Comparison of ENCODE assay signal across 21 cellular contexts in genomic region chr16:51139568-51139967, GRCh38. TPM values are rescaled to one million over a fixed set of nuclear protein-coding genes. Genes with fewer than 3 reads are reported as not detected.
A peak's percentile ranks its signal among the peaks of the same experiment; 100 is the strongest.
DNase-seq lines count a peak whose midpoint lies in the region; ATAC-seq and TF ChIP-seq lines count a peak whose summit lies in the region.
"Had no signal": no experiment of that assay in that cellular context is flagged by ENCODE, and none has a peak within 500 bp of the region (broad histone marks: within the 10 kb centered on the region; RNA-seq: fewer than 3 reads in every experiment).

No MANE protein-coding gene starts in this region.

- H3K36me3 Mint-ChIP-seq in nephron progenitor cell (ENCODE audit: low read depth) = peaks cover 77% of the 10 kb centered on the region
- no peaks in the 10 kb centered on the region for H3K36me3 Mint-ChIP-seq in activated CD4-positive, alpha-beta T cell treated with anti-CD3 and anti-CD28 coated beads, Interleukin-2, amount 10 ng/mL, durations not matched to agents 24 days and 14 days (ENCODE audit: low read depth)

- H3K4me1 ChIP-seq in right atrium auricular region (no peaks in the 10 kb centered on the region), thyroid gland (peaks cover 11 to 48% of the 10 kb centered on the region in 2 donors)
- H3K4me1 ChIP-seq: BE2C; BLaER1 treated with 17β-estradiol and CSF1 and Interleukin-3, amounts not matched to agents 10 nM and 100 nM; Caco-2 had no signal

- H3K27ac ChIP-seq in right atrium auricular region = no peak overlapping the region
- peak overlapping the region; percentile 63 for H3K27ac ChIP-seq in WERI-Rb-1
- H3K27ac ChIP-seq in thyroid gland = peak overlapping the region in 2 of 3 donors; percentile 99
- H3K27ac ChIP-seq: 22Rv1; BLaER1 treated with 17β-estradiol and CSF1 and Interleukin-3, amounts not matched to agents 10 nM and 100 nM had no signal

- H3K36me3 ChIP-seq in right atrium auricular region = no peaks in the 10 kb centered on the region
- peaks cover 88% of the 10 kb centered on the region for H3K36me3 ChIP-seq in WERI-Rb-1
- H3K36me3 ChIP-seq in thyroid gland = peaks cover 0 to 12% of the 10 kb centered on the region in 2 donors
- H3K36me3 ChIP-seq: BE2C; BLaER1 treated with 17β-estradiol and CSF1 and Interleukin-3, amounts not matched to agents 10 nM and 100 nM had no signal

- H3K4me3 ChIP-seq in right atrium auricular region = no peak overlapping the region
- peak overlapping the region; percentile 0; the same call in 1 of the 2 replicates for H3K4me3 ChIP-seq in WERI-Rb-1 (ENCODE audit: low read depth, low read length)
- no peak overlapping the region for H3K4me3 ChIP-seq in thyroid gland (replicated peaks in 1 of 3)
- H3K4me3 ChIP-seq: BLaER1 treated with 17β-estradiol and CSF1 and Interleukin-3, amounts not matched to agents 10 nM and 100 nM; HAP-1 had no signal

- H3K27me3 Mint-ChIP-seq in nephron progenitor cell (ENCODE audit: low read depth, poor library complexity) = peaks cover 3% of the 10 kb centered on the region
- peaks cover 16% of the 10 kb centered on the region for H3K27me3 Mint-ChIP-seq in activated CD4-positive, alpha-beta T cell treated with anti-CD3 and anti-CD28 coated beads, Interleukin-2, amount 10 ng/mL, durations not matched to agents 24 days and 14 days

- H3K9me3 ChIP-seq in right atrium auricular region (no peaks in the 10 kb centered on the region), WERI-Rb-1 (ENCODE audit: severe bottlenecking) (no peaks in the 10 kb centered on the region), thyroid gland (no peaks in the 10 kb centered on the region)
- H3K9me3 ChIP-seq: BE2C, Caco-2, HAP-1 had no signal

- 90% methylated on average over 11 of the region's 11 CpGs for WGBS in thyroid gland, 2 donors

- no peak for ATAC-seq in Right ventricle myocardium inferior

- H3K27me3 ChIP-seq in right atrium auricular region (peaks cover 0 to 11% of the 10 kb centered on the region in 2 donors), WERI-Rb-1 (ENCODE audit: insufficient read depth, low read depth, severe bottlenecking) (no peaks in the 10 kb centered on the region), thyroid gland (no peaks in the 10 kb centered on the region)

- peak; percentile 35 for DNase-seq in Right ventricle myocardium inferior (ENCODE audit: missing footprints)
- no peak for DNase-seq in right atrium auricular region (ENCODE audit: low spot score)
- DNase-seq in WERI-Rb-1 = no peak
- DNase-seq in nephron progenitor cell = no peak
- DNase-seq in thyroid gland = no peak
- no peak for DNase-seq in inferior parietal cortex (ENCODE audit: extremely low spot score)
- no peak for DNase-seq in activated CD4-positive, alpha-beta T cell treated with anti-CD3 and anti-CD28 coated beads, Interleukin-2, amount 10 ng/mL, durations not matched to agents 24 days and 14 days
- DNase-seq in activated T-cell treated with anti-CD3 and anti-CD28 coated beads, Interleukin-2, amount 50 U/mL, for 48 hours = no peak
- DNase-seq: ACHN; AML-193; BE2C; Caco-2; CD4-positive, alpha-beta T cell; DMS153; DND-41; GOT3; HFFc6 had no signal

- H3K4me1 Mint-ChIP-seq in nephron progenitor cell = peaks cover 98% of the 10 kb centered on the region
- no peaks in the 10 kb centered on the region for H3K4me1 Mint-ChIP-seq in activated CD4-positive, alpha-beta T cell treated with anti-CD3 and anti-CD28 coated beads, Interleukin-2, amount 10 ng/mL, durations not matched to agents 24 days and 14 days
- H3K4me1 Mint-ChIP-seq: CD14-positive monocyte had no signal

- H3K9me3 Mint-ChIP-seq in nephron progenitor cell = no peaks in the 10 kb centered on the region
- H3K9me3 Mint-ChIP-seq in activated CD4-positive, alpha-beta T cell treated with anti-CD3 and anti-CD28 coated beads, Interleukin-2, amount 10 ng/mL, durations not matched to agents 24 days and 14 days = no peaks in the 10 kb centered on the region
- H3K9me3 Mint-ChIP-seq: HFFc6 had no signal

- peak overlapping the region; percentile 97 for H3K27ac Mint-ChIP-seq in nephron progenitor cell
- no peak overlapping the region for H3K27ac Mint-ChIP-seq in activated CD4-positive, alpha-beta T cell treated with anti-CD3 and anti-CD28 coated beads, Interleukin-2, amount 10 ng/mL, durations not matched to agents 24 days and 14 days
- H3K27ac Mint-ChIP-seq: CD4-positive, alpha-beta T cell; HFFc6 had no signal

- TF ChIP-seq POLR2A in thyroid gland (IDR thresholded peaks at IDR 0.05) = no peak

- TF ChIP-seq CTCF in right atrium auricular region (IDR thresholded peaks at IDR 0.05) (no peak), WERI-Rb-1 (IDR thresholded peaks at IDR 0.05; ENCODE audit: low read depth, low read length) (no peak), nephron progenitor cell (IDR thresholded peaks at IDR 0.05) (no peak), thyroid gland (IDR thresholded peaks at IDR 0.05) (no peak)

- peak overlapping the region; percentile 77 for H3K4me3 Mint-ChIP-seq in nephron progenitor cell
- no peak overlapping the region for H3K4me3 Mint-ChIP-seq in activated CD4-positive, alpha-beta T cell treated with anti-CD3 and anti-CD28 coated beads, Interleukin-2, amount 10 ng/mL, durations not matched to agents 24 days and 14 days
- H3K4me3 Mint-ChIP-seq: CD14-positive monocyte; CD4-positive, alpha-beta T cell; HFFc6 had no signal

- intact Hi-C loops in Right ventricle myocardium inferior (cut with DNase I) = no loop called here
- intact Hi-C loops in thyroid gland (cut with DNase I) = no loop called here
- intact Hi-C loops in activated CD4-positive, alpha-beta T cell treated with anti-CD3 and anti-CD28 coated beads, Interleukin-2, amount 10 ng/mL, durations not matched to agents 24 days and 14 days (cut with micrococcal nuclease) = no loop called here

RNA-seq across cellular contexts. Expression of gene SALL1, which starts 11.5 kb away (rescaled TPM):
- 0.08 TPM for total RNA-seq in Right ventricle myocardium inferior
- total RNA-seq in right atrium auricular region = 1 to 10 TPM; 1.3 to 6.9 TPM
- 10 to 100 TPM; 23.0 to 57.0 (median 44.0) TPM for total RNA-seq in thyroid gland
- not detected in 2 replicates for total RNA-seq in activated CD4-positive, alpha-beta T cell treated with anti-CD3 and anti-CD28 coated beads, Interleukin-2, amount 10 ng/mL, durations not matched to agents 24 days and 14 days
- total RNA-seq: Caco-2; CD4-positive, alpha-beta T cell had no signal

Comparison
In these comparisons a context has a peak if more than half of its experiments do, and no peak if none do; other contexts are left out.
1. H3K27ac ChIP-seq: peak in WERI-Rb-1 (single experiment) and thyroid gland (2 of 3); none in right atrium auricular region (0 of 2).